Comparison of ENCODE assay signal across 29 cellular contexts in genomic region chrX:156001001-156001666, GRCh38. TPM values are rescaled to one million over a fixed set of nuclear protein-coding genes. Genes with fewer than 3 reads are reported as not detected.
DNase-seq lines count a peak whose midpoint lies in the region; ATAC-seq and TF ChIP-seq lines count a peak whose summit lies in the region.
"Had no signal": no experiment of that assay in that cellular context is flagged by ENCODE, and none has a peak within 500 bp of the region (broad histone marks: within the 10 kb centered on the region; RNA-seq: fewer than 3 reads in every experiment).

No MANE protein-coding gene starts in this region.

- no peak for DNase-seq in stimulated activated naive CD8-positive, alpha-beta T cell treated with anti-CD3 and anti-CD28 coated beads, Interleukin-15, Interleukin-2, amounts not matched to agents 100 U/mL and 50 U/mL, for 24 hours
- peak; percentile 31 for DNase-seq in SK-N-DZ (ENCODE audit: low spot score)
- DNase-seq in epithelial cell of prostate (ENCODE audit: low read depth, low spot score): no peak
- DNase-seq in PC-3: no peak
- no peak for DNase-seq in NCI-H1417 treated with DMSO at 0.1 percent for 48 hours (lab: John Stamatoyannopoulos, UW)
- DNase-seq in endothelial cell (ENCODE audit: low spot score): no peak
- DNase-seq: activated CD4-positive, alpha-beta T cell treated with anti-CD3 and anti-CD28 coated beads, Interleukin-2, amount 50 U/mL, for 4 hours; activated effector memory CD4-positive, alpha-beta T cell treated with Interleukin-2 at 50 U/mL for 16 hours; cortex of kidney; esophagus squamous epithelium; foreskin keratinocyte; GM23248; NCI-H1048; NCI-H1694 treated with DMSO at 0.1 percent for 48 hours; NCI-H446; NCI-H748 treated with DMSO at 0.1 percent for 48 hours; right cardiac atrium; SHP77 treated with DMSO at 0.1 percent for 48 hours; stimulated activated CD4-positive, alpha-beta T cell treated with anti-CD3 and anti-CD28 coated beads, Interleukin-2, amount 100 ng/mL, for 24 hours; stomach had no signal

- H3K9ac ChIP-seq in PC-3 (ENCODE audit: low read length): no peak overlapping the region
- H3K9ac ChIP-seq: GM23248 had no signal

- peak overlapping the region; percentile 31 for H3K27ac Mint-ChIP-seq in stimulated activated naive CD8-positive, alpha-beta T cell treated with anti-CD3 and anti-CD28 coated beads, Interleukin-15, Interleukin-2, amounts not matched to agents 100 ng/mL and 50 ng/mL, for 24 hours
- H3K27ac Mint-ChIP-seq in endothelial cell (ENCODE audit: unreplicated experiment): no peak overlapping the region
- H3K27ac Mint-ChIP-seq: WTC11 had no signal

- POLR2A ChIA-PET in PC-3 (lab: Charles Lee; ENCODE audit: unreplicated experiment): no interaction called here

- no peak for ATAC-seq in stimulated activated naive CD8-positive, alpha-beta T cell treated with anti-CD3 and anti-CD28 coated beads, Interleukin-15, Interleukin-2, amounts not matched to agents 100 U/mL and 50 U/mL, for 24 hours
- ATAC-seq in PC-3: no peak
- ATAC-seq: foreskin keratinocyte, Panc1, right cardiac atrium, WTC11 had no signal

- H3F3A ChIP-seq in PC-3 (ENCODE audit: low read length, unreplicated experiment): no peaks in the 10 kb centered on the region

- no peaks in the 10 kb centered on the region for H3K27me3 ChIP-seq in PC-3 (ENCODE audit: low read length)
- H3K27me3 ChIP-seq: cardiac muscle cell, esophagus squamous epithelium, foreskin keratinocyte, stomach, vagina had no signal

- peak overlapping the region; percentile 81 for H3K27ac ChIP-seq in epithelial cell of prostate
- no peak overlapping the region for H3K27ac ChIP-seq in PC-3 (ENCODE audit: low read length)
- H3K27ac ChIP-seq: C4-2B, cardiac muscle cell, esophagus squamous epithelium, foreskin keratinocyte, GM23248, stomach, vagina had no signal

- H3K9me2 ChIP-seq in PC-3 (replicated peaks; ENCODE audit: low read length): no peaks in the 10 kb centered on the region

- H3K4me1 Mint-ChIP-seq in stimulated activated naive CD8-positive, alpha-beta T cell treated with anti-CD3 and anti-CD28 coated beads, Interleukin-15, Interleukin-2, amounts not matched to agents 100 ng/mL and 50 ng/mL, for 24 hours (ENCODE audit: low read depth): peaks cover 27% of the 10 kb centered on the region
- H3K4me1 Mint-ChIP-seq in endothelial cell (ENCODE audit: unreplicated experiment): peaks cover 3% of the 10 kb centered on the region
- H3K4me1 Mint-ChIP-seq: WTC11 had no signal

- H3K36me3 ChIP-seq in PC-3 (ENCODE audit: low read depth, low read length): no peaks in the 10 kb centered on the region
- H3K36me3 ChIP-seq: cardiac muscle cell, esophagus squamous epithelium, stomach, vagina had no signal

- H3K4me3 Mint-ChIP-seq in stimulated activated naive CD8-positive, alpha-beta T cell treated with anti-CD3 and anti-CD28 coated beads, Interleukin-15, Interleukin-2, amounts not matched to agents 100 ng/mL and 50 ng/mL, for 24 hours: no peak overlapping the region
- no peak overlapping the region for H3K4me3 Mint-ChIP-seq in endothelial cell (ENCODE audit: unreplicated experiment)
- H3K4me3 Mint-ChIP-seq: WTC11 had no signal

- no peaks in the 10 kb centered on the region for H3K79me2 ChIP-seq in PC-3 (ENCODE audit: low read length)

- no peak overlapping the region for H2AFZ ChIP-seq in PC-3 (ENCODE audit: low read length)
- H2AFZ ChIP-seq: GM23248 had no signal

- no peaks in the 10 kb centered on the region for H3K9me3 Mint-ChIP-seq in stimulated activated naive CD8-positive, alpha-beta T cell treated with anti-CD3 and anti-CD28 coated beads, Interleukin-15, Interleukin-2, amounts not matched to agents 100 ng/mL and 50 ng/mL, for 24 hours
- peaks cover 35% of the 10 kb centered on the region for H3K9me3 Mint-ChIP-seq in endothelial cell (ENCODE audit: unreplicated experiment)

- CTCF ChIA-PET in PC-3 (lab: Charles Lee): no interaction called here

- no peaks in the 10 kb centered on the region for H3K9me3 ChIP-seq in PC-3 (ENCODE audit: low read length)
- H3K9me3 ChIP-seq: esophagus squamous epithelium, stomach, vagina had no signal

- H3K4me1 ChIP-seq in PC-3 (ENCODE audit: insufficient read depth, low read length): no peaks in the 10 kb centered on the region
- H3K4me1 ChIP-seq: esophagus squamous epithelium, foreskin keratinocyte, stomach, vagina had no signal

- H3K4me2 ChIP-seq in PC-3 (ENCODE audit: low read length): no peak overlapping the region

- intact Hi-C loops in PC-3 (cut with micrococcal nuclease): no loop called here

- H3K27me3 Mint-ChIP-seq in stimulated activated naive CD8-positive, alpha-beta T cell treated with anti-CD3 and anti-CD28 coated beads, Interleukin-15, Interleukin-2, amounts not matched to agents 100 ng/mL and 50 ng/mL, for 24 hours: no peaks in the 10 kb centered on the region
- peaks cover 35% of the 10 kb centered on the region for H3K27me3 Mint-ChIP-seq in endothelial cell (ENCODE audit: unreplicated experiment)

- no peak overlapping the region for H3K4me3 ChIP-seq in PC-3 (ENCODE audit: low read length)
- H3K4me3 ChIP-seq: cardiac muscle cell, esophagus squamous epithelium, GM23248, stomach, vagina had no signal

- TF ChIP-seq CTCF in PC-3 (conservative IDR thresholded peaks at IDR 0.05; ENCODE audit: low read depth, low read length) (no peak), endothelial cell (IDR thresholded peaks at IDR 0.05; ENCODE audit: unreplicated experiment) (no peak)

- BruUV-seq in PC-3 (replicated peaks; lab: Mats Ljungman, UMichigan): no TSS peak

- H3K36me3 Mint-ChIP-seq in stimulated activated naive CD8-positive, alpha-beta T cell treated with anti-CD3 and anti-CD28 coated beads, Interleukin-15, Interleukin-2, amounts not matched to agents 100 ng/mL and 50 ng/mL, for 24 hours (ENCODE audit: low read depth): no peaks in the 10 kb centered on the region
- H3K36me3 Mint-ChIP-seq in endothelial cell (ENCODE audit: low read depth, unreplicated experiment): peaks cover 12% of the 10 kb centered on the region

- no peaks in the 10 kb centered on the region for H4K20me1 ChIP-seq in PC-3 (ENCODE audit: low read length)

RNA-seq across cellular contexts. Expression of gene IL9R, which starts 3.6 kb away (rescaled TPM):
- 0.16 and 0.17 TPM in 2 replicates for polyA plus RNA-seq in SK-N-DZ (2014; cell fraction: cytosol; rRNA removed)
- polyA plus RNA-seq in SK-N-DZ (2014; cell fraction: nucleus; rRNA removed): 0.71 and 4.8 TPM in 2 replicates
- total RNA-seq in PC-3 (2014; rRNA removed) (not detected in 2 replicates), endothelial cell (ENCODE audit: unreplicated experiment) (0.38 TPM)
- total RNA-seq: astrocyte, cardiac muscle cell, GM23248, kidney epithelial cell, vagina had no signal
- polyA plus RNA-seq: AG04450, cardiac muscle cell, GM23248 had no signal
